26 cellular contexts compared by ENCODE assay signal in the genomic region with DNA sequence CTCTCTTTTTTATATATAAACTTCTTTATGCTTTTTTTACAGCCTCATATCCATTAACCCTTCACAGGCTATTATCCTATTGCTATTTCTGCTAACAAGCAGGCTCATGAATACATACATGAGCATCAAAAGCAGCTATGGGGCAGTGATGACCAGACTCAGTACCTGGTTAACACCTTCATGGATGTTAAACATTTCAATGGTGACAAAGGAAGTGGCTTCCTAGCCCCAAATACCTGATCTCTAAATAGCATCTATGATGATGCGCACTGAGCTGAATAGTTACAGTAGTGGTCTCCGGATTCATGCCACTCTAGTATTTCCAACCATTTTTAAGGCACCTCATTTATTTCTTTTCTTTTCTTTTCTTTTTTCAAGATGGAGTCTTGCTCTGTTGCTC.
"Had no signal": no experiment of that assay in that cellular context is flagged by ENCODE, and none has a peak within 500 bp of the region (broad histone marks: within the 10 kb centered on the region; RNA-seq: fewer than 3 reads in every experiment).

No MANE protein-coding gene starts in this region.

- H3K9me3 ChIP-seq: stomach, suprapubic skin, testis, thoracic aorta, thyroid gland, tibial artery, tibial nerve, transverse colon, upper lobe of left lung, upper lobe of right lung, uterus, vagina had no signal

- H3K36me3 ChIP-seq: stomach, suprapubic skin, thoracic aorta, thyroid gland, tibial artery, tibial nerve, transverse colon, upper lobe of left lung, upper lobe of right lung, uterus, vagina had no signal

- DNase-seq: stimulated activated CD4-positive, alpha-beta T cell treated with anti-CD3 and anti-CD28 coated beads, Interleukin-2, amount 100 ng/mL, for 48 hours; stimulated activated CD4-positive, alpha-beta T cell treated with anti-CD3 and anti-CD28 coated beads, Interleukin-4, amount 100 ng/mL, for 1 hour; stimulated activated CD4-positive, alpha-beta T cell treated with anti-CD3 and anti-CD28 coated beads, Interleukin-4, amount 100 ng/mL, for 24 hours; stimulated activated CD4-positive, alpha-beta T cell treated with anti-CD3 and anti-CD28 coated beads, Interleukin-4, amount 100 ng/mL, for 4 hours; stimulated activated CD8-positive, alpha-beta memory T cell treated with anti-CD3 and anti-CD28 coated beads, Interleukin-4, amount 100 ng/mL, for 48 hours; stimulated activated naive B cell treated with anti-CD40 and anti-IgM and Interleukin-4, amounts not matched to agents 10 μg/mL and 1 μg/mL and 100 μg/mL, for 72 hours; stimulated activated naive CD4-positive, alpha-beta T cell; stimulated activated naive CD4-positive, alpha-beta T cell treated with Interleukin-2 at 50 U/mL for 16 hours; stimulated activated naive CD8-positive, alpha-beta T cell treated with anti-CD3 and anti-CD28 coated beads, Interleukin-15, amount 100 ng/mL, for 72 hours; stimulated activated naive CD8-positive, alpha-beta T cell treated with anti-CD3 and anti-CD28 coated beads, Interleukin-15, Interleukin-2, amounts not matched to agents 100 U/mL and 50 U/mL, for 24 hours; stomach; substantia nigra; testis; thyroid gland; tibial artery; transverse colon; trophoblast cell; upper lobe of left lung; upper lobe of right lung; uterus had no signal

- ATAC-seq: stimulated activated effector memory CD8-positive, alpha-beta T cell treated with anti-CD3 and anti-CD28 coated beads, Interleukin-12 subunit alpha, Interleukin-12 subunit beta, amount 100 ng/mL, for 72 hours; stimulated activated memory B cell treated with anti-CD40 and anti-IgM and Interleukin-4, amounts not matched to agents 10 μg/mL and 1 μg/mL and 100 μg/mL, for 72 hours; stimulated activated naive B cell treated with anti-CD40 and anti-IgM and Interleukin-4, amounts not matched to agents 10 μg/mL and 1 μg/mL and 100 μg/mL, for 72 hours; stimulated activated naive CD8-positive, alpha-beta T cell treated with anti-CD3 and anti-CD28 coated beads, Interleukin-15, amount 100 ng/mL, for 72 hours; stimulated activated naive CD8-positive, alpha-beta T cell treated with anti-CD3 and anti-CD28 coated beads, Interleukin-15, Interleukin-2, amounts not matched to agents 100 U/mL and 50 U/mL, for 24 hours; upper lobe of right lung had no signal

- H3K27me3 ChIP-seq: stomach, suprapubic skin, testis, thyroid gland, tibial artery, tibial nerve, transverse colon, upper lobe of left lung, upper lobe of right lung, uterus, vagina had no signal

- H3K4me3 ChIP-seq: stomach, suprapubic skin, testis, thoracic aorta, thyroid gland, tibial artery, tibial nerve, transverse colon, upper lobe of left lung, upper lobe of right lung, uterus, vagina had no signal

- H3K27ac ChIP-seq: stomach, suprapubic skin, testis, thoracic aorta, thyroid gland, tibial artery, tibial nerve, transverse colon, upper lobe of left lung, upper lobe of right lung, uterus, vagina had no signal
